ENCODE assay signal across 8 cellular contexts in genomic region chr1:113073457-113073950, GRCh38. TPM values are rescaled to one million over a fixed set of nuclear protein-coding genes. Genes with fewer than 3 reads are reported as not detected.
DNase-seq lines count a peak whose midpoint lies in the region; ATAC-seq and TF ChIP-seq lines count a peak whose summit lies in the region.

No MANE protein-coding gene starts in this region.

- no peaks in the 10 kb centered on the region for H3K9me3 Mint-ChIP-seq in activated naive CD4-positive, alpha-beta T cell treated with anti-CD3 and anti-CD28 coated beads for 36 hours

- no peaks in the 10 kb centered on the region for H3K9me2 ChIP-seq in OCI-LY7 (ENCODE audit: insufficient read depth, low read length)

- peak overlapping the region; percentile 11 for H3K18ac ChIP-seq in mesendoderm (ENCODE audit: low read length)

- no peak overlapping the region for H2BK15ac ChIP-seq in mesendoderm (replicated peaks; ENCODE audit: low read depth)

- H3K36me3 ChIP-seq in OCI-LY7 (ENCODE audit: insufficient read depth, low read length) (peaks cover 24% of the 10 kb centered on the region), duodenal mucosa (ENCODE audit: control insufficient read depth in 1 of 2, insufficient read depth in 2 of 2, low read length in 2 of 2) (peaks cover 0 to 7% of the 10 kb centered on the region in 2 donors), mesendoderm (ENCODE audit: control insufficient read depth, insufficient read depth, low read length) (no peaks in the 10 kb centered on the region), urinary bladder (ENCODE audit: insufficient read depth) (peaks cover 1% of the 10 kb centered on the region)

- H3K79me1 ChIP-seq in mesendoderm (ENCODE audit: low read length) = peaks cover 2% of the 10 kb centered on the region

- TSS peak; percentile 62 for BruUV-seq in OCI-LY7 (replicated peaks; lab: Mats Ljungman, UMichigan)

- peak overlapping the region; percentile 87 for H3K56ac ChIP-seq in mesendoderm (ENCODE audit: low read length)

- peak overlapping the region; percentile 94 for H3K4me3 Mint-ChIP-seq in activated naive CD4-positive, alpha-beta T cell treated with anti-CD3 and anti-CD28 coated beads for 36 hours

- H3K79me2 ChIP-seq in OCI-LY7 (ENCODE audit: insufficient read depth, low read depth, low read length) (peaks cover 41% of the 10 kb centered on the region), mesendoderm (ENCODE audit: control insufficient read depth, insufficient read depth, low read length) (peaks cover 24% of the 10 kb centered on the region)

- H3K4me2 ChIP-seq in OCI-LY7 (ENCODE audit: low read length) (peak overlapping the region; percentile 83), mesendoderm (ENCODE audit: low read length) (peak overlapping the region; percentile 76)

- H3K27me3 ChIP-seq in duodenal mucosa (ENCODE audit: control insufficient read depth in 1 of 2, insufficient read depth in 2 of 2, low read length in 2 of 2) (no peaks in the 10 kb centered on the region), mesendoderm (ENCODE audit: insufficient read depth, low read length, poor library complexity) (no peaks in the 10 kb centered on the region)

- no peak overlapping the region for H2AK5ac ChIP-seq in mesendoderm (ENCODE audit: low read length)

- peaks cover 27% of the 10 kb centered on the region for H3K4me1 Mint-ChIP-seq in activated naive CD4-positive, alpha-beta T cell treated with anti-CD3 and anti-CD28 coated beads for 36 hours (ENCODE audit: low read depth)

- peak overlapping the region; percentile 95 for H2AFZ ChIP-seq in OCI-LY7 (ENCODE audit: low read length)

- peaks cover 27% of the 10 kb centered on the region for H3K4me1 ChIP-seq in OCI-LY7 (ENCODE audit: insufficient read depth, low read length, poor library complexity, severe bottlenecking)
- H3K4me1 ChIP-seq in duodenal mucosa (ENCODE audit: control insufficient read depth in 1 of 2, insufficient read depth in 2 of 2, low read length in 2 of 2) = peaks cover 13 to 18% of the 10 kb centered on the region in 2 donors
- H3K4me1 ChIP-seq in mesendoderm (ENCODE audit: control insufficient read depth, low read depth, low read length) = peaks cover 2% of the 10 kb centered on the region
- no peaks in the 10 kb centered on the region for H3K4me1 ChIP-seq in urinary bladder (ENCODE audit: insufficient read depth)

- POLR2A ChIA-PET in OCI-LY7 (lab: Charles Lee) = interaction anchor here (0.6 to 2.1 kb wide), 10 partner anchors 9 to 1554 kb away, joined by 3 to 11 read pairs (median 4); partner anchors contain the start of gene SLC16A1

- no peak overlapping the region for H4K5ac ChIP-seq in mesendoderm (ENCODE audit: low read length)

- peak; percentile 14 for ATAC-seq in HG02623 (IDR thresholded peaks at IDR 0.05; ENCODE audit: unreplicated experiment)

- H3K9me3 ChIP-seq in OCI-LY7 (ENCODE audit: low read length) (no peaks in the 10 kb centered on the region), duodenal mucosa (ENCODE audit: control insufficient read depth in 1 of 2, low read length in 2 of 2) (no peaks in the 10 kb centered on the region)

- peak overlapping the region; percentile 20 for H3K4ac ChIP-seq in mesendoderm (ENCODE audit: low read depth, low read length)

- H2BK5ac ChIP-seq in mesendoderm (ENCODE audit: low read length) = peak overlapping the region; percentile 21

- CTCF ChIA-PET in activated naive CD4-positive, alpha-beta T cell treated with anti-CD3 and anti-CD28 coated beads for 36 hours (lab: Charles Lee) = interaction anchor here (0.6 to 2.8 kb wide), 46 partner anchors 8 to 873 kb away, joined by 3 to 44 read pairs (median 4); partner anchors contain the start of genes PPM1J and SLC16A1
- CTCF ChIA-PET in OCI-LY7 (lab: Charles Lee; ENCODE audit: unreplicated experiment) = interaction anchor here (0.5 to 1.9 kb wide), 7 partner anchors 13 to 1310 kb away, joined by 3 to 12 read pairs (median 4); no protein-coding TSS in a partner anchor

- H3K36me3 Mint-ChIP-seq in activated naive CD4-positive, alpha-beta T cell treated with anti-CD3 and anti-CD28 coated beads for 36 hours (ENCODE audit: low read depth) = peaks cover 10% of the 10 kb centered on the region

- H3K27me3 Mint-ChIP-seq in activated naive CD4-positive, alpha-beta T cell treated with anti-CD3 and anti-CD28 coated beads for 36 hours (ENCODE audit: low read depth) = no peaks in the 10 kb centered on the region

- H4K8ac ChIP-seq in mesendoderm (ENCODE audit: low read depth, low read length) = no peak overlapping the region

- intact Hi-C loops in activated naive CD4-positive, alpha-beta T cell treated with anti-CD3 and anti-CD28 coated beads for 36 hours (cut with micrococcal nuclease) = loop anchor here (2.0 to 5.0 kb wide), 16 partner anchors 27 to 857 kb away; partner anchors contain the start of genes AP4B1, CAPZA1, DCLRE1B and MAGI3
- intact Hi-C loops in OCI-LY7 (cut with micrococcal nuclease; ENCODE audit: unreplicated experiment) = loop anchor here (2.0 kb wide), 4 partner anchors 119 to 605 kb away; partner anchors contain the start of gene PPM1J

- peak overlapping the region; percentile 90 for H3K23ac ChIP-seq in mesendoderm (ENCODE audit: low read length)

- peaks cover 16% of the 10 kb centered on the region for H4K20me1 ChIP-seq in OCI-LY7 (ENCODE audit: insufficient read depth, low read length)

- H3K27ac Mint-ChIP-seq in activated naive CD4-positive, alpha-beta T cell treated with anti-CD3 and anti-CD28 coated beads for 36 hours = peak overlapping the region; percentile 91

- in situ Hi-C loops in KBM-7 (cut with MboI; ENCODE audit: low pct_unique_long_range_greater_than_20kb, low sequenced_read_pairs) = no loop called here

- H3K9ac ChIP-seq in duodenal mucosa (ENCODE audit: low read depth in 1 of 2, low read length in 2 of 2) (peak overlapping the region; percentile 93 to 98), mesendoderm (ENCODE audit: low read length) (peak overlapping the region; percentile 74)

- no peak overlapping the region for H2BK120ac ChIP-seq in mesendoderm (ENCODE audit: low read depth, low read length)

- WGBS in mesendoderm (ENCODE audit: extremely low coverage, insufficient coverage, low lambda C conversion rate) = no CpG with 5 or more reads among the region's 23 CpGs
- WGBS in urinary bladder = under 1% methylated on average over 23 of the region's 23 CpGs

- H3K27ac ChIP-seq in OCI-LY7 (ENCODE audit: low read depth, low read length, poor library complexity, severe bottlenecking) (peak overlapping the region; percentile 74), duodenal mucosa (ENCODE audit: low read depth, low read length) (peak overlapping the region; percentile 90), mesendoderm (ENCODE audit: low read depth, low read length) (peak overlapping the region; percentile 94), urinary bladder (ENCODE audit: low read depth) (peak overlapping the region; percentile 88)

- H3K4me3 ChIP-seq in OCI-LY7 (ENCODE audit: low read depth, low read length, poor library complexity, severe bottlenecking) (peak overlapping the region; percentile 87), duodenal mucosa (ENCODE audit: low read depth in 1 of 2, low read length in 2 of 2) (peak overlapping the region; percentile 99), mesendoderm (ENCODE audit: low read length) (peak overlapping the region; percentile 73), urinary bladder (ENCODE audit: low read depth, low read length) (peak overlapping the region; percentile 85)

- TF ChIP-seq CTCF in OCI-LY7 (conservative IDR thresholded peaks at IDR 0.05; ENCODE audit: low read length) = peak; percentile 59

- no peak for DNase-seq in activated naive CD4-positive, alpha-beta T cell treated with anti-CD3 and anti-CD28 coated beads for 36 hours
- no peak for DNase-seq in activated naive CD4-positive, alpha-beta T cell treated with Interleukin-2 at 50 U/mL for 16 hours
- no peak for DNase-seq in OCI-LY7 (ENCODE audit: low spot score)
- peak; percentile 91 for DNase-seq in mesendoderm
- DNase-seq in KBM-7 = no peak

RNA-seq across cellular contexts. Expression of gene LRIG2, which starts 0.5 kb away (rescaled TPM):
- 1 to 10 TPM; 7.7 to 9.1 TPM for total RNA-seq in activated naive CD4-positive, alpha-beta T cell treated with anti-CD3 and anti-CD28 coated beads for 36 hours
- total RNA-seq in OCI-LY7 (2014; rRNA removed; shearing (Covaris generic)) = 11.6 and 11.9 TPM in 2 replicates
- total RNA-seq in OCI-LY7 (2022) (16.7 and 22.3 TPM in 2 replicates), urinary bladder (49.7 TPM)
- 5.0 TPM for polyA plus RNA-seq in mesendoderm (2013, experiment 1 of 2)
- 5.3 TPM for polyA plus RNA-seq in mesendoderm (2013, experiment 2 of 2)
- polyA plus RNA-seq in urinary bladder = 4.5 TPM
